21 cellular contexts compared by ENCODE assay signal in the genomic region with DNA sequence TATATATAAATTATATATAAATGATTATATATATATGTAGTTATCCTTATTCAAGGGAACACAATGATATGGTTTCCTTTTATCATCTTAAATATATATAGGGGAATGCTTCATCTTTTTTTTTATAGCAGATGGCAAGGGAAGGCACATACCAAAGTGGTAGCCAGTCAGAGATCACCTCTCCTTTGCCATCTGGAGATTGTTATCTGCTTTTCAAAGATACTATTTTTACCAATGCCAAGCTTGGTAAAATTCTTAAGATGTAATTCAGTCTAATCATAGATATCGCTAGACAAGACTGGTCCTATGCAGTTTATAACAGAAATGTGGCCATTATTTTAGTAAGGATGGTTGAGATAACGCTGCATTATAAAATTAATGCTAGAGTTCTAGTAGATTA.
DNase-seq lines count a peak whose midpoint lies in the region; ATAC-seq, FAIRE-seq and TF ChIP-seq lines count a peak whose summit lies in the region.
"Had no signal": no experiment of that assay in that cellular context is flagged by ENCODE, and none has a peak within 500 bp of the region (broad histone marks: within the 10 kb centered on the region; RNA-seq: fewer than 3 reads in every experiment).

No MANE protein-coding gene starts in this region.

- no peak for FAIRE-seq in D721Med (lab: Jason Lieb, UNC)
- FAIRE-seq: A549, GM12892, GM19239 had no signal

- no peak for TF ChIP-seq CTCF in D721Med (IDR thresholded peaks at IDR 0.05; ENCODE audit: insufficient read depth, missing control alignments)

- ATAC-seq in GM19395 (IDR thresholded peaks at IDR 0.05; ENCODE audit: unreplicated experiment): no peak
- ATAC-seq: A549, GM23338, HCT116 had no signal

- DNase-seq in NCI-H2171 treated with DMSO at 0.1 percent for 48 hours (lab: John Stamatoyannopoulos, UW): peak; percentile 52
- no peak for DNase-seq in NCI-H2171 (lab: John Stamatoyannopoulos, UW)
- peak; percentile 11 for DNase-seq in NCI-H524 treated with DMSO at 0.1 percent for 48 hours (lab: John Stamatoyannopoulos, UW)
- peak; percentile 56 for DNase-seq in myocyte (ENCODE audit: low read depth)
- no peak for DNase-seq in D721Med (ENCODE audit: insufficient read length, low spot score)
- no peak for DNase-seq in putamen (ENCODE audit: low spot score)
- DNase-seq: 8988T; ACHN; AML-193; BE2C; Calu3; CD4-positive, alpha-beta T cell; CD8-positive, alpha-beta memory T cell; COR-L47; H9 had no signal

Comparison
In these comparisons a context has a peak if more than half of its experiments do, and no peak if none do; other contexts are left out.
1. DNase-seq: peak in NCI-H2171 treated with DMSO at 0.1 percent for 48 hours (single experiment), NCI-H524 treated with DMSO at 0.1 percent for 48 hours (single experiment) and myocyte (single experiment); none in NCI-H2171 (single experiment), D721Med (single experiment) and putamen (single experiment).